Comparison of ENCODE assay signal across 30 cellular contexts in genomic region chr1:229907884-229908633, GRCh38.
DNase-seq lines count a peak whose midpoint lies in the region; ATAC-seq and TF ChIP-seq lines count a peak whose summit lies in the region.
"Had no signal": no experiment of that assay in that cellular context is flagged by ENCODE, and none has a peak within 500 bp of the region (broad histone marks: within the 10 kb centered on the region; RNA-seq: fewer than 3 reads in every experiment).

No MANE protein-coding gene starts in this region.

- H3K9me2 ChIP-seq in neural cell (ENCODE audit: insufficient read depth, low read length) = no peaks in the 10 kb centered on the region

- H3F3A ChIP-seq in neural cell (ENCODE audit: insufficient read depth, low read length, poor library complexity, severe bottlenecking) = no peaks in the 10 kb centered on the region

- no peaks in the 10 kb centered on the region for H3K36me3 Mint-ChIP-seq in Calu3 (ENCODE audit: insufficient read depth, unreplicated experiment)
- H3K36me3 Mint-ChIP-seq: CD4-positive, CD25-positive, alpha-beta regulatory T cell; memory B cell had no signal

- intact Hi-C loops in Calu3 (cut with micrococcal nuclease; ENCODE audit: unreplicated experiment) = no loop called here

- no peak overlapping the region for H3K4me2 ChIP-seq in neural cell (ENCODE audit: low read length)
- H3K4me2 ChIP-seq: KMS-11 had no signal

- H3K4me3 ChIP-seq in HEK293 (ENCODE audit: low read depth, low read length) (no peak overlapping the region), neural cell (ENCODE audit: low read length) (peak overlapping the region; percentile 6), gastroesophageal sphincter (no peak overlapping the region)
- H3K4me3 ChIP-seq: MG63, right lobe of liver, thoracic aorta had no signal

- H3K27me3 Mint-ChIP-seq in Calu3 (ENCODE audit: unreplicated experiment) = peaks cover 57% of the 10 kb centered on the region
- H3K27me3 Mint-ChIP-seq: memory B cell had no signal

- ATAC-seq in gastroesophageal sphincter = no peak
- ATAC-seq: activated CD8-positive, alpha-beta T cell treated with anti-CD3 and anti-CD28 coated beads, Interleukin-2, amount 10 ng/mL, durations not matched to agents 7 days and 5 days; left lobe of liver; Panc1; right lobe of liver; SK-N-SH treated with all-trans-retinoic acid at 6 μM for 48 hours; stimulated activated naive CD8-positive, alpha-beta T cell treated with anti-CD3 and anti-CD28 coated beads, Interleukin-15, amount 100 ng/mL, for 72 hours had no signal

- peak overlapping the region; percentile 24 for H3K9ac ChIP-seq in neural cell (ENCODE audit: low read length)
- H3K9ac ChIP-seq: KMS-11 had no signal

- H3K9me3 ChIP-seq in HEK293 (ENCODE audit: control insufficient read depth, insufficient read depth, low read depth, low read length) (no peaks in the 10 kb centered on the region), neural cell (ENCODE audit: low read length) (no peaks in the 10 kb centered on the region), gastroesophageal sphincter (no peaks in the 10 kb centered on the region)
- H3K9me3 ChIP-seq: MG63, neutrophil, right lobe of liver, thoracic aorta had no signal

- H2AFZ ChIP-seq in neural cell (ENCODE audit: low read depth, low read length) = peak overlapping the region; percentile 34

- no peak for TF ChIP-seq POLR2A in gastroesophageal sphincter (IDR thresholded peaks at IDR 0.05)

- POLR2A ChIA-PET in HEK293 (lab: Yijun Ruan, JAX) = interaction anchor here (1.0 kb wide), 1 partner anchor 14 kb away, joined by 3 read pairs; no protein-coding TSS in a partner anchor

- H3K4me3 Mint-ChIP-seq in Calu3 (ENCODE audit: low read depth, unreplicated experiment) = no peak overlapping the region
- H3K4me3 Mint-ChIP-seq: activated CD8-positive, alpha-beta T cell treated with anti-CD3 and anti-CD28 coated beads, Interleukin-2, amount 10 ng/mL, durations not matched to agents 7 days and 5 days; activated naive CD4-positive, alpha-beta T cell treated with anti-CD3 and anti-CD28 coated beads for 36 hours; CD4-positive, CD25-positive, alpha-beta regulatory T cell; central memory CD8-positive, alpha-beta T cell; memory B cell; stimulated activated naive CD8-positive, alpha-beta T cell treated with anti-CD3 and anti-CD28 coated beads, Interleukin-15, amount 100 ng/mL, for 72 hours; T-helper 1 cell treated with Interleukin-12 subunit alpha and Interleukin-12 subunit beta and Interleukin-4 antibody, amounts not matched to agents 30 μg/mL and 1 μg/mL, for 36 hours had no signal

- 50 to 66% methylated on average over 7 of the region's 7 CpGs for WGBS in gastroesophageal sphincter (ENCODE audit: low coverage in 1 of 2), 2 donors

- H3K27ac ChIP-seq in HEK293 (ENCODE audit: extremely low read depth, low read depth, low read length) (no peak overlapping the region), neural cell (ENCODE audit: low read length) (peak overlapping the region; percentile 51), gastroesophageal sphincter (no peak overlapping the region)
- H3K27ac ChIP-seq: KMS-11, neutrophil, right lobe of liver, thoracic aorta had no signal

- no TSS peak for BruUV-seq in Calu3 (replicated peaks; lab: Mats Ljungman, UMichigan)

- no peaks in the 10 kb centered on the region for H3K79me2 ChIP-seq in neural cell (replicated peaks; ENCODE audit: insufficient read depth, low read length)

- DNase-seq in NCI-H146 treated with DMSO at 0.1 percent for 48 hours (lab: John Stamatoyannopoulos, UW; ENCODE audit: unreplicated experiment) (peak; percentile 4), NCI-H146 (lab: John Stamatoyannopoulos, UW) (no peak), NCI-H510A (lab: John Stamatoyannopoulos, UW) (peak; percentile 25), Calu3 (no peak), pons (ENCODE audit: low spot score) (no peak)
- DNase-seq: activated CD8-positive, alpha-beta T cell treated with anti-CD3 and anti-CD28 coated beads, Interleukin-2, amount 10 ng/mL, durations not matched to agents 7 days and 5 days; activated naive CD4-positive, alpha-beta T cell treated with anti-CD3 and anti-CD28 coated beads for 36 hours; AML-193; CD4-positive, CD25-positive, alpha-beta regulatory T cell; EL; erythroblast; MG63; NCI-H1694; right lobe of liver; Right ventricle myocardium superior; stimulated activated CD4-positive, alpha-beta T cell treated with anti-CD3 and anti-CD28 coated beads, Interleukin-2, amount 100 ng/mL, for 48 hours; stimulated activated naive CD8-positive, alpha-beta T cell treated with anti-CD3 and anti-CD28 coated beads, Interleukin-15, amount 100 ng/mL, for 72 hours had no signal

- H3K36me3 ChIP-seq in HEK293 (ENCODE audit: control insufficient read depth in 2 of 2, insufficient read depth in 1 of 2, low read length in 2 of 2) (no peaks in the 10 kb centered on the region), neural cell (ENCODE audit: insufficient read depth, low read length) (no peaks in the 10 kb centered on the region), gastroesophageal sphincter (no peaks in the 10 kb centered on the region)
- H3K36me3 ChIP-seq: MG63, neutrophil, right lobe of liver, thoracic aorta had no signal

- H3K27me3 ChIP-seq in neural cell (ENCODE audit: insufficient read depth, low read depth, low read length) = no peaks in the 10 kb centered on the region
- H3K27me3 ChIP-seq in gastroesophageal sphincter = no peaks in the 10 kb centered on the region
- H3K27me3 ChIP-seq: right lobe of liver had no signal

- CTCF ChIA-PET in HEK293 (lab: Yijun Ruan, JAX) = interaction anchor here (1.1 to 2.1 kb wide), 2 partner anchors 11 to 58 kb away, joined by 3 to 6 read pairs; no protein-coding TSS in a partner anchor
- CTCF ChIA-PET in Calu3 (lab: Charles Lee) = no interaction called here

- no peaks in the 10 kb centered on the region for H4K20me1 ChIP-seq in neural cell (ENCODE audit: insufficient read depth)

- no peaks in the 10 kb centered on the region for H3K9me3 Mint-ChIP-seq in Calu3 (ENCODE audit: low read depth, unreplicated experiment)
- H3K9me3 Mint-ChIP-seq: activated naive CD4-positive, alpha-beta T cell treated with anti-CD3 and anti-CD28 coated beads for 36 hours; CD4-positive, CD25-positive, alpha-beta regulatory T cell; central memory CD8-positive, alpha-beta T cell; memory B cell; stimulated activated naive CD8-positive, alpha-beta T cell treated with anti-CD3 and anti-CD28 coated beads, Interleukin-15, amount 100 ng/mL, for 72 hours; T-helper 1 cell treated with Interleukin-12 subunit alpha and Interleukin-12 subunit beta and Interleukin-4 antibody, amounts not matched to agents 30 μg/mL and 1 μg/mL, for 36 hours had no signal

- no peaks in the 10 kb centered on the region for H3K4me1 Mint-ChIP-seq in Calu3 (ENCODE audit: low read depth, unreplicated experiment)
- H3K4me1 Mint-ChIP-seq: CD4-positive, CD25-positive, alpha-beta regulatory T cell; central memory CD8-positive, alpha-beta T cell; stimulated activated naive CD8-positive, alpha-beta T cell treated with anti-CD3 and anti-CD28 coated beads, Interleukin-15, amount 100 ng/mL, for 72 hours had no signal

- H3K27ac Mint-ChIP-seq in Calu3 (ENCODE audit: unreplicated experiment) = no peak overlapping the region
- H3K27ac Mint-ChIP-seq: activated CD8-positive, alpha-beta T cell treated with anti-CD3 and anti-CD28 coated beads, Interleukin-2, amount 10 ng/mL, durations not matched to agents 7 days and 5 days; activated naive CD4-positive, alpha-beta T cell treated with anti-CD3 and anti-CD28 coated beads for 36 hours; CD4-positive, CD25-positive, alpha-beta regulatory T cell; memory B cell; progenitor cell of endocrine pancreas; stimulated activated naive CD8-positive, alpha-beta T cell treated with anti-CD3 and anti-CD28 coated beads, Interleukin-15, amount 100 ng/mL, for 72 hours; T-helper 1 cell treated with Interleukin-12 subunit alpha and Interleukin-12 subunit beta and Interleukin-4 antibody, amounts not matched to agents 30 μg/mL and 1 μg/mL, for 36 hours had no signal

- TF ChIP-seq CTCF in HEK293 (tag by site-specific recombination; IDR thresholded peaks at IDR 0.05) (no peak), neural cell (IDR thresholded peaks at IDR 0.05; ENCODE audit: poor library complexity, severe bottlenecking) (no peak), gastroesophageal sphincter (IDR thresholded peaks at IDR 0.05) (no peak), Calu3 (IDR thresholded peaks at IDR 0.05; ENCODE audit: unreplicated experiment) (no peak)

- no peak for TF ChIP-seq RAD21 in neural cell (conservative IDR thresholded peaks at IDR 0.05)

- H3K4me1 ChIP-seq in HEK293 (ENCODE audit: control insufficient read depth, insufficient read depth, low read length) = no peaks in the 10 kb centered on the region
- H3K4me1 ChIP-seq in gastroesophageal sphincter = no peaks in the 10 kb centered on the region

- TF ChIP-seq EP300 in neural cell (conservative IDR thresholded peaks at IDR 0.05; ENCODE audit: poor library complexity, severe bottlenecking) (peak; percentile 25), gastroesophageal sphincter (IDR thresholded peaks at IDR 0.05) (no peak)

TF ChIP-seq in HEK293, 187 proteins besides CTCF, POLR2A, EP300 and RAD21 (continues in another document):
- TF ChIP-seq GLIS1 (tag by site-specific recombination; IDR thresholded peaks at IDR 0.05) = no peak
- peak; percentile 95 for TF ChIP-seq PRDM1 (tag by site-specific recombination; IDR thresholded peaks at IDR 0.05)
- 0 out of 2 replicates have a peak, but pooled peaks have one; percentile 35 for TF ChIP-seq ZNF324 (tag by site-specific recombination; IDR thresholded peaks at IDR 0.05)
- TF ChIP-seq ZNF776 (tag by site-specific recombination; IDR thresholded peaks at IDR 0.05; ENCODE audit: borderline replicate concordance) = no peak
- peak; percentile 25; the same call in 1 of the 2 replicates for TF ChIP-seq ZBTB20 (tag by site-specific recombination; IDR thresholded peaks at IDR 0.05)

Comparison
In these comparisons a context has a peak if more than half of its experiments do, and no peak if none do; other contexts are left out.
1. DNase-seq: peak in NCI-H146 treated with DMSO at 0.1 percent for 48 hours (single experiment) and NCI-H510A (single experiment); none in NCI-H146 (single experiment), Calu3 (single experiment) and pons (single experiment).